In genomic region chr2:69917854-69918253, GRCh38 we compare ENCODE assay signal across 9 cellular contexts. TPM values are rescaled to one million over a fixed set of nuclear protein-coding genes. Genes with fewer than 3 reads are reported as not detected.
DNase-seq lines count a peak whose midpoint lies in the region; ATAC-seq, FAIRE-seq and TF ChIP-seq lines count a peak whose summit lies in the region.
"Had no signal": no experiment of that assay in that cellular context is flagged by ENCODE, and none has a peak within 500 bp of the region (broad histone marks: within the 10 kb centered on the region; RNA-seq: fewer than 3 reads in every experiment).

No MANE protein-coding gene starts in this region.

- H3K9ac ChIP-seq in GM12878 (ENCODE audit: control insufficient read depth, insufficient read depth, low read length), result no peak overlapping the region
- H3K9ac ChIP-seq in HepG2 (ENCODE audit: insufficient read depth, low read depth, low read length), result no peak overlapping the region; the same call in 1 of the 2 replicates
- no peak overlapping the region for H3K9ac ChIP-seq in kidney (ENCODE audit: low read length in 2 of 2)

- H3K9me3 ChIP-seq in GM12878 (replicated peaks; ENCODE audit: control insufficient read depth, insufficient read depth, low read length) (no peaks in the 10 kb centered on the region), HepG2 (ENCODE audit: low read length) (no peaks in the 10 kb centered on the region), kidney (ENCODE audit: control insufficient read depth in 1 of 2, low read length in 2 of 2) (no peaks in the 10 kb centered on the region)
- H3K9me3 ChIP-seq: SJCRH30 had no signal

- TF ChIP-seq EP300 in GM12878 (IDR thresholded peaks at IDR 0.05; ENCODE audit: borderline replicate concordance in 1 of 2, control insufficient read depth in 1 of 2, low read depth in 2 of 2, low read length in 2 of 2) (no peak), HepG2 (IDR thresholded peaks at IDR 0.05; ENCODE audit: low read depth in 2 of 2, low read length in 2 of 2) (no peak), HepG2 (CRISPR knock-in tag; IDR thresholded peaks at IDR 0.05; ENCODE audit: borderline replicate concordance) (no peak)

- H3K4me1 ChIP-seq in GM12878 (ENCODE audit: control insufficient read depth, insufficient read depth, low read length), result peaks cover 5% of the 10 kb centered on the region; the same call in 1 of the 2 replicates
- peaks cover 37% of the 10 kb centered on the region for H3K4me1 ChIP-seq in HepG2 (ENCODE audit: insufficient read depth, low read length)
- H3K4me1 ChIP-seq in kidney (ENCODE audit: control insufficient read depth in 1 of 2, insufficient read depth in 1 of 2, low read depth in 1 of 2, low read length in 2 of 2), result peaks cover 0 to 2% of the 10 kb centered on the region in 2 donors

- SMC1A ChIA-PET in GM12878 (lab: Charles Lee; ENCODE audit: uncharacterized antibody, unreplicated experiment), result interaction anchor here (1.0 to 8.9 kb wide), 8 partner anchors 16 to 376 kb away, joined by 3 to 126 read pairs (median 3); partner anchors contain the start of gene SNRPG

- H2AFZ ChIP-seq in GM12878 (ENCODE audit: control insufficient read depth, low read depth, low read length) (no peak overlapping the region), HepG2 (ENCODE audit: low read length) (no peak overlapping the region)

- in situ Hi-C loops in ACHN (cut with HindIII; ENCODE audit: low pct_ligation_motif_present, low pct_unique_long_range_greater_than_20kb, low sequenced_read_pairs) (no loop called here), GM12878 (cut with MboI) (loop anchor here (5.0 kb wide), 1 partner anchor 154 kb away; no protein-coding TSS in a partner anchor), HepG2 (cut with HindIII; ENCODE audit: extremely low pct_ligation_motif_present, low pct_unique_long_range_greater_than_20kb) (loop anchor here (5.0 kb wide), 1 partner anchor 149 kb away; no protein-coding TSS in a partner anchor)

- H3K36me3 ChIP-seq in GM12878 (ENCODE audit: control insufficient read depth in 2 of 2, insufficient read depth in 2 of 2, low read length in 1 of 2), result 0 out of 4 replicates have a peak, but pooled peaks cover 0 to 7% of the 10 kb centered on the region in 2 experiments
- H3K36me3 ChIP-seq in HepG2 (replicated peaks in 1 of 2; ENCODE audit: control insufficient read depth in 1 of 2, insufficient read depth in 2 of 2, low read length in 2 of 2), result peaks cover 4 to 45% of the 10 kb centered on the region in 2 experiments
- peaks cover 0 to 8% of the 10 kb centered on the region in 2 donors for H3K36me3 ChIP-seq in kidney (ENCODE audit: control insufficient read depth in 1 of 2, insufficient read depth in 2 of 2, low read length in 2 of 2)

- FAIRE-seq in GM12878 (lab: Jason Lieb, UNC) (no peak), HepG2 (lab: Jason Lieb, UNC) (no peak), kidney (lab: Jason Lieb, UNC) (no peak)

- RAD21 ChIA-PET in GM12878 (lab: Charles Lee; ENCODE audit: unreplicated experiment), result interaction anchor here (0.6 to 1.5 kb wide), 3 partner anchors 151 to 386 kb away, joined by 3 to 9 read pairs (median 3); no protein-coding TSS in a partner anchor

- CTCF ChIA-PET in GM12878 (lab: Yijun Ruan, JAX), result interaction anchor here (1.0 to 1.4 kb wide), 4 partner anchors 153 to 225 kb away, joined by 3 to 5 read pairs (median 5); no protein-coding TSS in a partner anchor
- CTCF ChIA-PET in HepG2 (lab: Yijun Ruan, JAX; ENCODE audit: low intra/inter-chr PET ratio, low total read pairs), result interaction anchor here (0.7 kb wide), 1 partner anchor 14 kb away, joined by 3 read pairs; no protein-coding TSS in a partner anchor

- H3K4me3 ChIP-seq in GM12878, result no peak overlapping the region
- H3K4me3 ChIP-seq in HepG2 (replicated peaks in 1 of 3; ENCODE audit: insufficient read depth in 1 of 3, low read depth in 2 of 3, low read length in 3 of 3), result no peak overlapping the region
- no peak overlapping the region for H3K4me3 ChIP-seq in kidney (ENCODE audit: low read length in 2 of 2)
- H3K4me3 ChIP-seq: SJCRH30 had no signal

- H3K27me3 ChIP-seq in GM12878 (replicated peaks in 1 of 2; ENCODE audit: control insufficient read depth in 2 of 2, insufficient read depth in 2 of 2, low read length in 1 of 2) (no peaks in the 10 kb centered on the region), HepG2 (ENCODE audit: control insufficient read depth in 1 of 2, insufficient read depth in 2 of 2, low read length in 2 of 2) (no peaks in the 10 kb centered on the region)
- H3K27me3 ChIP-seq: SJCRH30 had no signal

- BruUV-seq in GM12878 (replicated peaks; lab: Mats Ljungman, UMichigan) (no TSS peak), HepG2 (replicated peaks; lab: Mats Ljungman, UMichigan) (no TSS peak)

- H3K4me2 ChIP-seq in GM12878 (ENCODE audit: control insufficient read depth, insufficient read depth) (peak overlapping the region; percentile 45), HepG2 (ENCODE audit: low read depth, low read length) (no peak overlapping the region)

- intact Hi-C loops in GM12878 (cut with micrococcal nuclease; ENCODE audit: unreplicated experiment) (loop anchor here (10.0 kb wide), 1 partner anchor 697 kb away; no protein-coding TSS in a partner anchor), HepG2 (cut with micrococcal nuclease; ENCODE audit: unreplicated experiment) (loop anchor here (5.0 kb wide), 2 partner anchors 49 to 274 kb away; partner anchors contain the start of gene C2orf42), kidney (cut with DNase I) (no loop called here)

- POLR2A ChIA-PET in GM12878 (lab: Charles Lee), result interaction anchor here (0.8 to 6.2 kb wide), 5 partner anchors 153 to 273 kb away, joined by 3 to 75 read pairs (median 3); partner anchors contain the start of gene C2orf42
- POLR2A ChIA-PET in HepG2 (lab: Yijun Ruan, JAX), result interaction anchor here (1.6 to 6.5 kb wide), 3 partner anchors 29 to 225 kb away, joined by 4 to 282 read pairs (median 77); partner anchors contain the start of gene PCBP1

- no peak overlapping the region for H3K27ac ChIP-seq in GM12878 (ENCODE audit: control insufficient read depth, insufficient read depth)
- H3K27ac ChIP-seq in HepG2 (ENCODE audit: extremely low read length, insufficient read depth, low read length), result no peak overlapping the region
- no peak overlapping the region for H3K27ac ChIP-seq in kidney (ENCODE audit: low read depth in 2 of 2, low read length in 2 of 2)
- H3K27ac ChIP-seq: SJCRH30 had no signal

- ATAC-seq in GM12878, result no peak
- ATAC-seq in HepG2, result no peak
- ATAC-seq in GM18519 (IDR thresholded peaks at IDR 0.05; ENCODE audit: low FRiP score, unreplicated experiment), result no peak
- no peak for ATAC-seq in stimulated activated naive CD8-positive, alpha-beta T cell treated with anti-CD3 and anti-CD28 coated beads, Interleukin-15, Interleukin-2, amounts not matched to agents 100 U/mL and 50 U/mL, for 24 hours

- DNase-seq in ACHN (peak; percentile 88), HT1080 (ENCODE audit: low read depth) (peak; percentile 88), GM12878 (ENCODE audit: low read depth, low spot score) (no peak), HepG2 (ENCODE audit: low spot score) (no peak), DMS53 (lab: John Stamatoyannopoulos, UW) (no peak), kidney (no peak)
- no peak for DNase-seq in stimulated activated naive CD8-positive, alpha-beta T cell treated with anti-CD3 and anti-CD28 coated beads, Interleukin-15, Interleukin-2, amounts not matched to agents 100 U/mL and 50 U/mL, for 24 hours
- DNase-seq: SJCRH30 had no signal

- H3K79me2 ChIP-seq in GM12878 (ENCODE audit: control insufficient read depth, insufficient read depth, low read length) (peaks cover 8% of the 10 kb centered on the region), HepG2 (ENCODE audit: insufficient read depth, low read length) (peaks cover 18% of the 10 kb centered on the region)

- WGBS in GM12878 (ENCODE audit: insufficient coverage, insufficient replicate concordance, low lambda C conversion rate, missing lambda C conversion rate), result 91% methylated on average over 3 of the region's 3 CpGs
- 86% methylated on average over 3 of the region's 3 CpGs for WGBS in HepG2 (ENCODE audit: low lambda C conversion rate)

- H4K20me1 ChIP-seq in GM12878 (ENCODE audit: control insufficient read depth, insufficient read depth), result no peaks in the 10 kb centered on the region
- H4K20me1 ChIP-seq in HepG2 (ENCODE audit: insufficient read depth, low read length), result no peaks in the 10 kb centered on the region

- no peak for TF ChIP-seq CTCF in GM12878 (IDR thresholded peaks at IDR 0.05 in 2 of 3, conservative IDR thresholded peaks at IDR 0.05 in 1 of 3; ENCODE audit: control insufficient read depth in 2 of 3, extremely low read depth in 1 of 3, insufficient read depth in 1 of 3, low read depth in 3 of 3, low read length in 3 of 3)
- no peak for TF ChIP-seq CTCF in HepG2 (CRISPR knock-in tag; IDR thresholded peaks at IDR 0.05)
- no peak for TF ChIP-seq CTCF in kidney (IDR thresholded peaks at IDR 0.05; ENCODE audit: borderline replicate concordance, extremely low read depth, insufficient read depth)

- TF ChIP-seq POLR2A in GM12878 (IDR thresholded peaks at IDR 0.05; ENCODE audit: low read depth, low read length) (no peak), HepG2 (IDR thresholded peaks at IDR 0.05; ENCODE audit: insufficient read depth in 1 of 2, low read depth in 2 of 2, low read length in 2 of 2) (no peak)

- no peak for TF ChIP-seq RAD21 in GM12878 (IDR thresholded peaks at IDR 0.05; ENCODE audit: insufficient read depth, low read depth, low read length)
- no peak for TF ChIP-seq RAD21 in HepG2 (CRISPR knock-in tag; IDR thresholded peaks at IDR 0.05)

RNA-seq across cellular contexts. Expression of gene MXD1, which starts 2.9 kb away (rescaled TPM):
- total RNA-seq in HT1080 (2014; rRNA removed; shearing (Covaris generic)), result 3.5 and 4.6 TPM in 2 replicates
- polyA plus RNA-seq in HT1080 (2015; cell fraction: cytosol; rRNA removed), result 7.0 and 10.4 TPM in 2 replicates
- 20.1 and 25.4 TPM in 2 replicates for polyA plus RNA-seq in HT1080 (2015; cell fraction: nucleus; rRNA removed)
- 11.5 and 13.8 TPM in 2 replicates for total RNA-seq in GM12878 (2013; cell fraction: nucleolus; rRNA removed)
- total RNA-seq in GM12878 (2014; rRNA removed) (2.7 and 3.4 TPM in 2 replicates), GM12878 (2014; rRNA removed; fragmentation: Illumina TruSeq; extraction: Trizol) (1.8 and 2.2 TPM in 2 replicates), GM12878 (2021) (5.3 and 5.5 TPM in 2 replicates), HepG2 (2016; rRNA removed; fragmentation: Illumina TruSeq; extraction: Trizol) (6.4 and 7.7 TPM in 2 replicates), kidney (13.3 TPM)
- polyA plus RNA-seq in GM12878 (2011; ENCODE audit: low read depth), result 3.0 TPM
- polyA plus RNA-seq in GM12878 (2011; rRNA removed) (9.9 and 10.2 TPM in 2 replicates), GM12878 (2014; fragmentation: Illumina TruSeq; extraction: Trizol) (3.2 and 3.4 TPM in 2 replicates), GM12878 (2014; fragmentation: Nextera tagmentation; extraction: Ambion mirVana) (1 to 10 TPM; 2.5 to 2.7 TPM), GM12878 (2014; rRNA removed) (2.6 and 3.0 TPM in 2 replicates), GM12878 (2016; fragmentation: Nextera tagmentation; extraction: Ambion mirVana) (1 to 10 TPM; 4.5 to 5.5 TPM), HepG2 (2011; rRNA removed) (12.0 and 14.9 TPM in 2 replicates), kidney (ENCODE audit: insufficient read depth, low read depth, low replicate concordance) (4.9 TPM)
- 3.3 and 4.7 TPM in 2 replicates for polyA plus RNA-seq in GM12878 (2011; cell fraction: cytosol; rRNA removed)
- 5.6 and 11.5 TPM in 2 replicates for polyA plus RNA-seq in GM12878 (2011; cell fraction: nucleus; rRNA removed)
- 5.3 and 5.5 TPM in 2 replicates for polyA plus RNA-seq in GM12878 (2012)
- 4.0 and 4.3 TPM in 2 replicates for polyA minus RNA-seq in GM12878 (2011; rRNA and poly(A)+ RNA removed)
- polyA minus RNA-seq in GM12878 (2011; cell fraction: cytosol; rRNA and poly(A)+ RNA removed), result 4.0 and 4.8 TPM in 2 replicates
- polyA minus RNA-seq in GM12878 (2011; cell fraction: nucleus; rRNA and poly(A)+ RNA removed), result 3.4 and 4.5 TPM in 2 replicates
- total RNA-seq in HepG2 (2016; cell fraction: cytosol; rRNA removed; fragmentation: Illumina TruSeq; extraction: Trizol; ENCODE audit: low read depth), result 0.61 and 2.0 TPM in 2 replicates
- total RNA-seq in HepG2 (2016; cell fraction: insoluble cytoplasmic fraction; rRNA removed; fragmentation: Illumina TruSeq; extraction: Trizol), result 6.1 and 7.8 TPM in 2 replicates
- total RNA-seq in HepG2 (2016; cell fraction: membrane; rRNA removed; fragmentation: Illumina TruSeq; extraction: Trizol), result 3.1 and 3.6 TPM in 2 replicates
- 11.9 and 13.4 TPM in 2 replicates for total RNA-seq in HepG2 (2016; cell fraction: nucleus; rRNA removed; fragmentation: Illumina TruSeq; extraction: Trizol)
- polyA plus RNA-seq in HepG2 (2011; cell fraction: cytosol; rRNA removed), result 5.2 and 7.3 TPM in 2 replicates
- polyA plus RNA-seq in HepG2 (2011; cell fraction: nucleus; rRNA removed), result 15.4 and 18.9 TPM in 2 replicates
- polyA plus RNA-seq in HepG2 (2012), result 6.1 and 8.3 TPM in 2 replicates
- 0.19 and 0.38 TPM in 2 replicates for polyA plus RNA-seq in HepG2 (2016; cell fraction: cytosol; fragmentation: Illumina TruSeq; extraction: Trizol; ENCODE audit: low read depth)
- 5.4 and 6.9 TPM in 2 replicates for polyA plus RNA-seq in HepG2 (2016; cell fraction: insoluble cytoplasmic fraction; fragmentation: Illumina TruSeq; extraction: Trizol; ENCODE audit: low read depth)
- 1.2 and 1.5 TPM in 2 replicates for polyA plus RNA-seq in HepG2 (2016; cell fraction: membrane; fragmentation: Illumina TruSeq; extraction: Trizol; ENCODE audit: low read depth)
- 14.2 and 17.0 TPM in 2 replicates for polyA plus RNA-seq in HepG2 (2016; cell fraction: nucleus; fragmentation: Illumina TruSeq; extraction: Trizol; ENCODE audit: insufficient read depth, low read depth)
- 5.8 and 5.9 TPM in 2 replicates for polyA minus RNA-seq in HepG2 (2011; rRNA and poly(A)+ RNA removed; ENCODE audit: low replicate concordance)
- 7.4 and 8.8 TPM in 2 replicates for polyA minus RNA-seq in HepG2 (2011; cell fraction: cytosol; rRNA and poly(A)+ RNA removed)
- polyA minus RNA-seq in HepG2 (2011; cell fraction: nucleus; rRNA and poly(A)+ RNA removed), result 22.0 and 25.4 TPM in 2 replicates

RNA-seq across cellular contexts. Expression of gene SNRNP27, which starts 24.1 kb away (rescaled TPM):
- total RNA-seq in HT1080 (2014; rRNA removed; shearing (Covaris generic)), result 48.6 and 61.7 TPM in 2 replicates
- polyA plus RNA-seq in HT1080 (2015; cell fraction: cytosol; rRNA removed), result 66.8 and 76.0 TPM in 2 replicates
- 36.5 and 40.0 TPM in 2 replicates for polyA plus RNA-seq in HT1080 (2015; cell fraction: nucleus; rRNA removed)
- 34.6 and 37.5 TPM in 2 replicates for total RNA-seq in GM12878 (2013; cell fraction: nucleolus; rRNA removed)
- total RNA-seq in GM12878 (2014; rRNA removed) (33.2 and 41.0 TPM in 2 replicates), GM12878 (2014; rRNA removed; fragmentation: Illumina TruSeq; extraction: Trizol) (49.8 and 52.7 TPM in 2 replicates), GM12878 (2021) (35.6 and 37.4 TPM in 2 replicates), HepG2 (2016; rRNA removed; fragmentation: Illumina TruSeq; extraction: Trizol) (54.6 and 80.8 TPM in 2 replicates), kidney (42.6 TPM)
- 6.9 TPM for polyA plus RNA-seq in GM12878 (2011; ENCODE audit: low read depth)
- polyA plus RNA-seq in GM12878 (2011; rRNA removed) (52.1 and 88.6 TPM in 2 replicates), GM12878 (2014; fragmentation: Illumina TruSeq; extraction: Trizol) (49.2 and 66.8 TPM in 2 replicates), GM12878 (2014; fragmentation: Nextera tagmentation; extraction: Ambion mirVana) (10 to 100 TPM; 30.6 to 30.9 TPM), GM12878 (2014; rRNA removed) (34.5 and 46.3 TPM in 2 replicates), GM12878 (2016; fragmentation: Nextera tagmentation; extraction: Ambion mirVana) (10 to 100 TPM; 77.6 to 89.5 TPM), HepG2 (2011; rRNA removed) (36.4 and 49.8 TPM in 2 replicates), kidney (ENCODE audit: insufficient read depth, low read depth, low replicate concordance) (33.6 TPM)
- 22.6 and 23.0 TPM in 2 replicates for polyA plus RNA-seq in GM12878 (2011; cell fraction: cytosol; rRNA removed)
- polyA plus RNA-seq in GM12878 (2011; cell fraction: nucleus; rRNA removed), result 27.8 and 30.8 TPM in 2 replicates
- polyA plus RNA-seq in GM12878 (2012), result 29.5 and 36.5 TPM in 2 replicates
- polyA minus RNA-seq in GM12878 (2011; rRNA and poly(A)+ RNA removed), result 4.3 and 6.6 TPM in 2 replicates
- polyA minus RNA-seq in GM12878 (2011; cell fraction: cytosol; rRNA and poly(A)+ RNA removed), result 5.9 and 7.2 TPM in 2 replicates
- polyA minus RNA-seq in GM12878 (2011; cell fraction: nucleus; rRNA and poly(A)+ RNA removed), result 4.8 and 6.1 TPM in 2 replicates
- 13.0 and 15.2 TPM in 2 replicates for total RNA-seq in HepG2 (2016; cell fraction: cytosol; rRNA removed; fragmentation: Illumina TruSeq; extraction: Trizol; ENCODE audit: low read depth)
- 59.4 and 85.2 TPM in 2 replicates for total RNA-seq in HepG2 (2016; cell fraction: insoluble cytoplasmic fraction; rRNA removed; fragmentation: Illumina TruSeq; extraction: Trizol)
- total RNA-seq in HepG2 (2016; cell fraction: membrane; rRNA removed; fragmentation: Illumina TruSeq; extraction: Trizol), result 21.7 and 25.5 TPM in 2 replicates
- total RNA-seq in HepG2 (2016; cell fraction: nucleus; rRNA removed; fragmentation: Illumina TruSeq; extraction: Trizol), result 45.4 and 52.3 TPM in 2 replicates
- polyA plus RNA-seq in HepG2 (2011; cell fraction: cytosol; rRNA removed), result 26.3 and 29.3 TPM in 2 replicates
- 27.6 and 33.0 TPM in 2 replicates for polyA plus RNA-seq in HepG2 (2011; cell fraction: nucleus; rRNA removed)
- 40.3 and 60.6 TPM in 2 replicates for polyA plus RNA-seq in HepG2 (2012)
- 9.1 and 11.0 TPM in 2 replicates for polyA plus RNA-seq in HepG2 (2016; cell fraction: cytosol; fragmentation: Illumina TruSeq; extraction: Trizol; ENCODE audit: low read depth)
- polyA plus RNA-seq in HepG2 (2016; cell fraction: insoluble cytoplasmic fraction; fragmentation: Illumina TruSeq; extraction: Trizol; ENCODE audit: low read depth), result 115 and 135 TPM in 2 replicates
- polyA plus RNA-seq in HepG2 (2016; cell fraction: membrane; fragmentation: Illumina TruSeq; extraction: Trizol; ENCODE audit: low read depth), result 21.0 and 25.0 TPM in 2 replicates
- polyA plus RNA-seq in HepG2 (2016; cell fraction: nucleus; fragmentation: Illumina TruSeq; extraction: Trizol; ENCODE audit: insufficient read depth, low read depth), result 62.9 and 71.3 TPM in 2 replicates
- 4.8 and 7.2 TPM in 2 replicates for polyA minus RNA-seq in HepG2 (2011; rRNA and poly(A)+ RNA removed; ENCODE audit: low replicate concordance)
- 23.3 and 24.0 TPM in 2 replicates for polyA minus RNA-seq in HepG2 (2011; cell fraction: cytosol; rRNA and poly(A)+ RNA removed)
- 32.4 and 45.5 TPM in 2 replicates for polyA minus RNA-seq in HepG2 (2011; cell fraction: nucleus; rRNA and poly(A)+ RNA removed)

RNA-seq across cellular contexts. Expression of gene ASPRV1, which starts 43.6 kb away (rescaled TPM):
- 0.35 and 0.47 TPM in 2 replicates for total RNA-seq in HT1080 (2014; rRNA removed; shearing (Covaris generic))
- 0.17 and 0.36 TPM in 2 replicates for polyA plus RNA-seq in HT1080 (2015; cell fraction: cytosol; rRNA removed)
- 0.10 and 0.23 TPM in 2 replicates for polyA plus RNA-seq in HT1080 (2015; cell fraction: nucleus; rRNA removed)
- 14.4 and 17.1 TPM in 2 replicates for total RNA-seq in GM12878 (2013; cell fraction: nucleolus; rRNA removed)
- 0.11 and 0.38 TPM in 2 replicates for total RNA-seq in GM12878 (2014; rRNA removed)
- total RNA-seq in GM12878 (2014; rRNA removed; fragmentation: Illumina TruSeq; extraction: Trizol), result 0.23 and 0.27 TPM in 2 replicates
- total RNA-seq in GM12878 (2021), result 0.53 and 0.59 TPM in 2 replicates
- polyA plus RNA-seq in GM12878 (2011; ENCODE audit: low read depth), result 0.29 TPM
- 0.97 and 1.1 TPM in 2 replicates for polyA plus RNA-seq in GM12878 (2011; rRNA removed)
- polyA plus RNA-seq in GM12878 (2011; cell fraction: cytosol; rRNA removed), result 1.1 and 1.6 TPM in 2 replicates
- polyA plus RNA-seq in GM12878 (2011; cell fraction: nucleus; rRNA removed), result 2.4 and 3.2 TPM in 2 replicates
- polyA plus RNA-seq in GM12878 (2012), result 0.65 and 0.77 TPM in 2 replicates
- polyA plus RNA-seq in GM12878 (2014; fragmentation: Illumina TruSeq; extraction: Trizol), result 0.29 and 0.33 TPM in 2 replicates
- under 1 TPM; 0.11 to 0.16 TPM for polyA plus RNA-seq in GM12878 (2014; fragmentation: Nextera tagmentation; extraction: Ambion mirVana)
- 0.37 and 0.44 TPM in 2 replicates for polyA plus RNA-seq in GM12878 (2014; rRNA removed)
- polyA plus RNA-seq in GM12878 (2016; fragmentation: Nextera tagmentation; extraction: Ambion mirVana), result under 1 TPM; 0.60 to 0.64 TPM
- 0.88 and 2.8 TPM in 2 replicates for polyA minus RNA-seq in GM12878 (2011; rRNA and poly(A)+ RNA removed)
- 0.42 and 0.67 TPM in 2 replicates for polyA minus RNA-seq in GM12878 (2011; cell fraction: cytosol; rRNA and poly(A)+ RNA removed)
- polyA minus RNA-seq in GM12878 (2011; cell fraction: nucleus; rRNA and poly(A)+ RNA removed), result 0.85 and 1.1 TPM in 2 replicates
- total RNA-seq in HepG2 (2016; rRNA removed; fragmentation: Illumina TruSeq; extraction: Trizol), result 0.40 and 0.42 TPM in 2 replicates
- 0.18 TPM in 1 of 2 replicates, not detected in the other for total RNA-seq in HepG2 (2016; cell fraction: cytosol; rRNA removed; fragmentation: Illumina TruSeq; extraction: Trizol; ENCODE audit: low read depth)
- total RNA-seq in HepG2 (2016; cell fraction: insoluble cytoplasmic fraction; rRNA removed; fragmentation: Illumina TruSeq; extraction: Trizol), result 0.32 and 0.40 TPM in 2 replicates
- total RNA-seq in HepG2 (2016; cell fraction: membrane; rRNA removed; fragmentation: Illumina TruSeq; extraction: Trizol), result 0.28 and 0.34 TPM in 2 replicates
- total RNA-seq in HepG2 (2016; cell fraction: nucleus; rRNA removed; fragmentation: Illumina TruSeq; extraction: Trizol), result 0.47 and 0.50 TPM in 2 replicates
- polyA plus RNA-seq in HepG2 (2011; rRNA removed), result 0.48 and 0.52 TPM in 2 replicates
- polyA plus RNA-seq in HepG2 (2011; cell fraction: cytosol; rRNA removed), result 0.38 and 0.47 TPM in 2 replicates
- polyA plus RNA-seq in HepG2 (2011; cell fraction: nucleus; rRNA removed), result 1.1 and 1.8 TPM in 2 replicates
- polyA plus RNA-seq in HepG2 (2012), result 0.42 and 0.52 TPM in 2 replicates
- polyA plus RNA-seq in HepG2 (2016; cell fraction: cytosol; fragmentation: Illumina TruSeq; extraction: Trizol; ENCODE audit: low read depth), result 0.07 TPM in 1 of 2 replicates, not detected in the other
- polyA plus RNA-seq in HepG2 (2016; cell fraction: insoluble cytoplasmic fraction; fragmentation: Illumina TruSeq; extraction: Trizol; ENCODE audit: low read depth), result 0.32 and 0.34 TPM in 2 replicates
- polyA plus RNA-seq in HepG2 (2016; cell fraction: membrane; fragmentation: Illumina TruSeq; extraction: Trizol; ENCODE audit: low read depth), result 0.09 and 0.24 TPM in 2 replicates
- 0.92 and 1.1 TPM in 2 replicates for polyA plus RNA-seq in HepG2 (2016; cell fraction: nucleus; fragmentation: Illumina TruSeq; extraction: Trizol; ENCODE audit: insufficient read depth, low read depth)
- 0.14 and 0.48 TPM in 2 replicates for polyA minus RNA-seq in HepG2 (2011; rRNA and poly(A)+ RNA removed; ENCODE audit: low replicate concordance)
- polyA minus RNA-seq in HepG2 (2011; cell fraction: cytosol; rRNA and poly(A)+ RNA removed), result 0.26 TPM in 1 of 2 replicates, not detected in the other
- 0.50 and 0.52 TPM in 2 replicates for polyA minus RNA-seq in HepG2 (2011; cell fraction: nucleus; rRNA and poly(A)+ RNA removed)
- total RNA-seq in kidney, result 1.6 TPM
- polyA plus RNA-seq in kidney (ENCODE audit: insufficient read depth, low read depth, low replicate concordance), result 2.1 TPM

Comparison
In these comparisons a context has a peak if more than half of its experiments do, and no peak if none do; other contexts are left out.
1. DNase-seq: peak in ACHN (single experiment) and HT1080 (single experiment); none in GM12878 (single experiment), HepG2 (single experiment), DMS53 (single experiment), kidney (single experiment) and stimulated activated naive CD8-positive, alpha-beta T cell treated with anti-CD3 and anti-CD28 coated beads, Interleukin-15, Interleukin-2, amounts not matched to agents 100 U/mL and 50 U/mL, for 24 hours (single experiment).